In genomic region chr2:122083256-122084048, GRCh38 we compare ENCODE assay signal across 24 cellular contexts.
"Had no signal": no experiment of that assay in that cellular context is flagged by ENCODE, and none has a peak within 500 bp of the region (broad histone marks: within the 10 kb centered on the region; RNA-seq: fewer than 3 reads in every experiment).

No MANE protein-coding gene starts in this region.

- H3K36me3 ChIP-seq: MG63 had no signal

- ATAC-seq: HepG2, Panc1, PC-3 had no signal

- H3K4me3 ChIP-seq: MG63 had no signal

- DNase-seq: IMR-90; Karpas-422; KG1; MG63; NCI-H1092; NCI-H1105 treated with DMSO at 0.1 percent for 48 hours; NCI-H1417 treated with DMSO at 0.1 percent for 48 hours; NCI-H146; NCI-H1694 treated with DMSO at 0.1 percent for 48 hours; NCI-H1930; NCI-H2081 treated with DMSO at 0.1 percent for 48 hours; NCI-H2171; NCI-H345; NCI-H446 treated with DMSO at 0.1 percent for 48 hours; NCI-H510A treated with DMSO at 0.1 percent for 48 hours; NCI-H526; NCI-H82; NK-92 treated with Interleukin-12 subunit alpha and Interleukin-12 subunit beta, amount 100 ng/mL, for 24 hours; PC-3; SHP77; SK-N-SH; SW 1271 had no signal

- FAIRE-seq: HepG2 had no signal
